Comparison of ENCODE assay signal across 8 cellular contexts in genomic region chr20:35617397-35618031, GRCh38. TPM values are rescaled to one million over a fixed set of nuclear protein-coding genes. Genes with fewer than 3 reads are reported as not detected.
DNase-seq lines count a peak whose midpoint lies in the region; ATAC-seq and TF ChIP-seq lines count a peak whose summit lies in the region.

No MANE protein-coding gene starts in this region.

- intact Hi-C loops in Calu3 (cut with micrococcal nuclease; ENCODE audit: unreplicated experiment) (loop anchor here (2.0 to 5.0 kb wide), 4 partner anchors 45 to 265 kb away; partner anchors contain the start of genes CPNE1 and RBM12), PC-9 (cut with micrococcal nuclease; ENCODE audit: unreplicated experiment) (loop anchor here (2.0 to 5.0 kb wide), 4 partner anchors 45 to 165 kb away; partner anchors contain the start of genes NFS1 and ROMO1), left ventricle myocardium inferior (cut with micrococcal nuclease) (no loop called here)

- H3K27me3 ChIP-seq in HL-60 (ENCODE audit: insufficient read depth, poor library complexity, severe bottlenecking) (no peaks in the 10 kb centered on the region), PC-9 (ENCODE audit: insufficient read depth, low read depth) (no peaks in the 10 kb centered on the region), left ventricle myocardium inferior (ENCODE audit: low read depth) (no peaks in the 10 kb centered on the region)

- peak overlapping the region; percentile 94 for H3K4me3 Mint-ChIP-seq in Calu3 (ENCODE audit: low read depth, unreplicated experiment)
- peak overlapping the region; percentile 83 for H3K4me3 Mint-ChIP-seq in activated naive CD8-positive, alpha-beta T cell treated with anti-CD3 and anti-CD28 coated beads, Interleukin-2, amount 50 U/mL, for 24 hours

- H4K20me1 ChIP-seq in PC-9 (ENCODE audit: insufficient read depth): no peaks in the 10 kb centered on the region

- H3K27ac ChIP-seq in HL-60 (replicated peaks): no peak overlapping the region
- peak overlapping the region; percentile 73 for H3K27ac ChIP-seq in PC-9
- H3K27ac ChIP-seq in left ventricle myocardium inferior (replicated peaks): peak overlapping the region; percentile 93

- DNase-seq in Calu3: peak; percentile 83
- DNase-seq in HL-60 (ENCODE audit: low read depth in 1 of 2, low spot score in 1 of 2): peak; percentile 54 to 62
- peak; percentile 76 to 79 for DNase-seq in PC-9
- DNase-seq in activated naive CD8-positive, alpha-beta T cell treated with anti-CD3 and anti-CD28 coated beads, Interleukin-2, amount 50 U/mL, for 24 hours: peak; percentile 68
- DNase-seq in left ventricle myocardium inferior: peak; percentile 58
- peak; percentile 79 for DNase-seq in retina
- no peak for DNase-seq in cerebellar nuclear complex (lab: John Stamatoyannopoulos, UW)

- H3K4me1 ChIP-seq in PC-9 (replicated peaks; ENCODE audit: insufficient read depth) (peaks cover 22% of the 10 kb centered on the region), left ventricle myocardium inferior (peaks cover 42% of the 10 kb centered on the region)

- H3K4me3 ChIP-seq in HL-60 (replicated peaks; ENCODE audit: insufficient read depth, low read length) (peak overlapping the region; percentile 39), PC-9 (peak overlapping the region; percentile 61), left ventricle myocardium inferior (peak overlapping the region; percentile 74)

- peak overlapping the region; percentile 100 for H3K4me2 ChIP-seq in PC-9

- H3F3A ChIP-seq in PC-9 (ENCODE audit: insufficient read depth, low read depth): peaks cover 53% of the 10 kb centered on the region

- H3K9me3 Mint-ChIP-seq in Calu3 (ENCODE audit: low read depth, unreplicated experiment): no peaks in the 10 kb centered on the region
- H3K9me3 Mint-ChIP-seq in activated naive CD8-positive, alpha-beta T cell treated with anti-CD3 and anti-CD28 coated beads, Interleukin-2, amount 50 U/mL, for 24 hours: no peaks in the 10 kb centered on the region

- POLR2A ChIA-PET in PC-9 (lab: Charles Lee; ENCODE audit: unreplicated experiment): interaction anchor here (0.5 to 1.0 kb wide), 9 partner anchors 8 to 788 kb away, joined by 3 to 31 read pairs (median 4); no protein-coding TSS in a partner anchor

- peak overlapping the region; percentile 75; the same call in 1 of the 2 replicates for H2AFZ ChIP-seq in PC-9

- H3K9me3 ChIP-seq in PC-9 (ENCODE audit: insufficient read depth, low read depth): no peaks in the 10 kb centered on the region
- no peaks in the 10 kb centered on the region for H3K9me3 ChIP-seq in left ventricle myocardium inferior (replicated peaks)

- peak; percentile 12 for ATAC-seq in activated naive CD8-positive, alpha-beta T cell treated with anti-CD3 and anti-CD28 coated beads, Interleukin-2, amount 50 U/mL, for 24 hours
- ATAC-seq in GM21515 (IDR thresholded peaks at IDR 0.05; ENCODE audit: unreplicated experiment): no peak

- peak overlapping the region; percentile 100 for H3K27ac Mint-ChIP-seq in Calu3 (ENCODE audit: unreplicated experiment)
- H3K27ac Mint-ChIP-seq in activated naive CD8-positive, alpha-beta T cell treated with anti-CD3 and anti-CD28 coated beads, Interleukin-2, amount 50 U/mL, for 24 hours: peak overlapping the region; percentile 86

- TF ChIP-seq CTCF in Calu3 (IDR thresholded peaks at IDR 0.05; ENCODE audit: unreplicated experiment): peak; percentile 74
- no peak for TF ChIP-seq CTCF in HL-60 (IDR thresholded peaks at IDR 0.05; ENCODE audit: insufficient read depth, low read length)
- TF ChIP-seq CTCF in PC-9 (conservative IDR thresholded peaks at IDR 0.05): no peak; the same call in 1 of the 2 replicates
- peak; percentile 50 for TF ChIP-seq CTCF in left ventricle myocardium inferior (IDR thresholded peaks at IDR 0.05; ENCODE audit: borderline replicate concordance)

- H3K79me2 ChIP-seq in PC-9 (ENCODE audit: low read depth): peaks cover 11% of the 10 kb centered on the region

- H3K9me2 ChIP-seq in PC-9 (ENCODE audit: insufficient read depth): no peaks in the 10 kb centered on the region

- H3K27me3 Mint-ChIP-seq in Calu3 (ENCODE audit: unreplicated experiment): no peaks in the 10 kb centered on the region
- H3K27me3 Mint-ChIP-seq in activated naive CD8-positive, alpha-beta T cell treated with anti-CD3 and anti-CD28 coated beads, Interleukin-2, amount 50 U/mL, for 24 hours: peaks cover 8% of the 10 kb centered on the region

- H3K4me1 Mint-ChIP-seq in Calu3 (ENCODE audit: low read depth, unreplicated experiment): peaks cover 49% of the 10 kb centered on the region
- H3K4me1 Mint-ChIP-seq in activated naive CD8-positive, alpha-beta T cell treated with anti-CD3 and anti-CD28 coated beads, Interleukin-2, amount 50 U/mL, for 24 hours: peaks cover 49% of the 10 kb centered on the region

- peaks cover 85% of the 10 kb centered on the region for H3K36me3 Mint-ChIP-seq in Calu3 (ENCODE audit: insufficient read depth, unreplicated experiment)
- no peaks in the 10 kb centered on the region for H3K36me3 Mint-ChIP-seq in activated naive CD8-positive, alpha-beta T cell treated with anti-CD3 and anti-CD28 coated beads, Interleukin-2, amount 50 U/mL, for 24 hours (ENCODE audit: low read depth)

- H3K36me3 ChIP-seq in PC-9 (ENCODE audit: low read depth) (no peaks in the 10 kb centered on the region), left ventricle myocardium inferior (peaks cover 10% of the 10 kb centered on the region)

- CTCF ChIA-PET in Calu3 (lab: Charles Lee) (interaction anchor here (0.5 to 2.8 kb wide), 14 partner anchors 12 to 521 kb away, joined by 3 to 9 read pairs (median 3); partner anchors contain the start of genes ERGIC3, NFS1, ROMO1 and SCAND1), PC-9 (lab: Charles Lee) (interaction anchor here (1.0 to 1.1 kb wide), 2 partner anchors 10 to 43 kb away, joined by 3 to 4 read pairs; no protein-coding TSS in a partner anchor)

- BruUV-seq in Calu3 (replicated peaks; lab: Mats Ljungman, UMichigan) (no TSS peak), PC-9 (replicated peaks; lab: Mats Ljungman, UMichigan) (no TSS peak)

RNA-seq across cellular contexts. Expression of gene SPAG4, which starts 1.9 kb away (rescaled TPM):
- total RNA-seq in Calu3 (2022): 7.7 and 15.9 TPM in 2 replicates
- total RNA-seq in PC-9 (2021): 14.1 and 22.9 TPM in 2 replicates
- 2.3 TPM for total RNA-seq in left ventricle myocardium inferior

RNA-seq across cellular contexts. Expression of gene CPNE1, which starts 47.2 kb away (rescaled TPM):
- total RNA-seq in Calu3 (2022): 458 and 505 TPM in 2 replicates
- total RNA-seq in PC-9 (2021): 271 and 311 TPM in 2 replicates
- 47.3 TPM for total RNA-seq in left ventricle myocardium inferior

RNA-seq across cellular contexts. Expression of gene RBM12, which starts 47.2 kb away (rescaled TPM):
- total RNA-seq in Calu3 (2022) (125 and 133 TPM in 2 replicates), PC-9 (2021) (46.9 and 81.2 TPM in 2 replicates), left ventricle myocardium inferior (46.2 TPM)

Comparison
In these comparisons a context has a peak if more than half of its experiments do, and no peak if none do; other contexts are left out.
1. DNase-seq: peak in Calu3 (single experiment), HL-60 (2 of 2), PC-9 (2 of 2), activated naive CD8-positive, alpha-beta T cell treated with anti-CD3 and anti-CD28 coated beads, Interleukin-2, amount 50 U/mL, for 24 hours (single experiment), left ventricle myocardium inferior (single experiment) and retina (single experiment); none in cerebellar nuclear complex (0 of 2).
2. CTCF ChIP-seq: peak in Calu3 (single experiment) and left ventricle myocardium inferior (single experiment); none in HL-60 (single experiment) and PC-9 (single experiment).
3. Peak in every context shown above with its lines, with median percentiles within 50 percentile points of each other: H3K4me3 ChIP-seq.